In genomic region chr3:178095522-178095921, GRCh38 we compare ENCODE assay signal across 21 cellular contexts.
"Had no signal": no experiment of that assay in that cellular context is flagged by ENCODE, and none has a peak within 500 bp of the region (broad histone marks: within the 10 kb centered on the region; RNA-seq: fewer than 3 reads in every experiment).

No MANE protein-coding gene starts in this region.

- H3K27me3 ChIP-seq: MG63, SJCRH30 had no signal

- H3K9me3 ChIP-seq: SJCRH30 had no signal

- DNase-seq: Karpas-422; KG1; MG63; NCI-H1092 treated with DMSO at 0.1 percent for 48 hours; NCI-H1436; NCI-H1694; NCI-H187 treated with DMSO at 0.1 percent for 48 hours; NCI-H2081; NCI-H2107; NCI-H2227 treated with DMSO at 0.1 percent for 48 hours; NCI-H524; NCI-H526 treated with DMSO at 0.1 percent for 48 hours; NCI-H748 treated with DMSO at 0.1 percent for 48 hours; NK-92 treated with Interleukin-12 subunit alpha and Interleukin-12 subunit beta, amount 100 ng/mL, for 24 hours; PC-3; SHP77 treated with DMSO at 0.1 percent for 48 hours; SJCRH30; T-helper 2 cell had no signal

- H3K4me1 ChIP-seq: SJCRH30 had no signal

- H3K36me3 ChIP-seq: MG63, SJCRH30 had no signal

- H3K27ac ChIP-seq: RWPE1, SJCRH30 had no signal

- ATAC-seq: Panc1, PC-3, SK-N-SH treated with all-trans-retinoic acid at 6 μM for 48 hours had no signal

- H3K4me3 ChIP-seq: MG63, SJCRH30 had no signal
